ENCODE assay signal across 1 cellular context in genomic region chr9:12774861-12775367, GRCh38.
TF ChIP-seq lines count a peak whose summit lies in the region.

Gene LURAP1L, plus strand, starts transcription at chr9:12775020. Its CDS starts 696 bp downstream, at chr9:12775716.

TF ChIP-seq in HepG2, 621 proteins besides CTCF, POLR2A, EP300 and RAD21 (continued from another document and continues in another):
- TF ChIP-seq BCLAF1 (IDR thresholded peaks at IDR 0.05) (no peak), BATF2 (CRISPR knock-in tag; IDR thresholded peaks at IDR 0.05) (no peak), ZMAT3 (CRISPR knock-in tag; conservative IDR thresholded peaks at IDR 0.05) (no peak), HMG20B (CRISPR knock-in tag; conservative IDR thresholded peaks at IDR 0.05) (no peak), ZNF317 (CRISPR knock-in tag; IDR thresholded peaks at IDR 0.05) (no peak), ZZZ3 (CRISPR knock-in tag; IDR thresholded peaks at IDR 0.05; ENCODE audit: borderline replicate concordance) (no peak), E2F5 (CRISPR knock-in tag; conservative IDR thresholded peaks at IDR 0.05) (no peak), ZNF572 (CRISPR knock-in tag; IDR thresholded peaks at IDR 0.05) (0 out of 2 replicates have a peak, but pooled peaks have one; percentile 46), ZNF740 (CRISPR knock-in tag; IDR thresholded peaks at IDR 0.05) (no peak), MED8 (CRISPR knock-in tag; IDR thresholded peaks at IDR 0.05; ENCODE audit: insufficient replicate concordance) (no peak), KDM1A (CRISPR knock-in tag; IDR thresholded peaks at IDR 0.05) (no peak), SALL2 (CRISPR knock-in tag; IDR thresholded peaks at IDR 0.05) (no peak), PAF1 (CRISPR knock-in tag; IDR thresholded peaks at IDR 0.05) (no peak), MXD4 (CRISPR knock-in tag; IDR thresholded peaks at IDR 0.05) (no peak), ZNF589 (CRISPR knock-in tag; conservative IDR thresholded peaks at IDR 0.05) (no peak), AKNA (CRISPR knock-in tag; IDR thresholded peaks at IDR 0.05; ENCODE audit: borderline replicate concordance) (no peak), ZNF382 (CRISPR knock-in tag; IDR thresholded peaks at IDR 0.05; ENCODE audit: borderline replicate concordance) (no peak), ZNF879 (CRISPR knock-in tag; IDR thresholded peaks at IDR 0.05) (no peak), ATF2 (CRISPR knock-in tag; IDR thresholded peaks at IDR 0.05) (no peak), NR1H2 (CRISPR knock-in tag; IDR thresholded peaks at IDR 0.05; ENCODE audit: borderline replicate concordance, low read depth) (no peak), XBP1 (CRISPR knock-in tag; IDR thresholded peaks at IDR 0.05) (no peak), ZFP36L2 (CRISPR knock-in tag; IDR thresholded peaks at IDR 0.05) (no peak), U2AF2 (IDR thresholded peaks at IDR 0.05; ENCODE audit: low read depth, low read length) (no peak), RBFOX2 (IDR thresholded peaks at IDR 0.05; ENCODE audit: low read depth, low read length) (no peak), TBL1XR1 (IDR thresholded peaks at IDR 0.05; ENCODE audit: borderline replicate concordance, low read length, partially characterized antibody) (no peak), RFX3 (CRISPR knock-in tag; IDR thresholded peaks at IDR 0.05) (no peak), ZNF75D (CRISPR knock-in tag; IDR thresholded peaks at IDR 0.05; ENCODE audit: borderline replicate concordance) (no peak), ZFY (CRISPR knock-in tag; IDR thresholded peaks at IDR 0.05) (0 out of 2 replicates have a peak, but pooled peaks have one; percentile 24), GTF2F1 (IDR thresholded peaks at IDR 0.05; ENCODE audit: low read length) (no peak), ZC3H4 (CRISPR knock-in tag; IDR thresholded peaks at IDR 0.05; ENCODE audit: borderline replicate concordance) (0 out of 2 replicates have a peak, but pooled peaks have one; percentile 32), ZNF24 (IDR thresholded peaks at IDR 0.05) (no peak), ISL2 (CRISPR knock-in tag; IDR thresholded peaks at IDR 0.05) (no peak), KAT2B (IDR thresholded peaks at IDR 0.05; ENCODE audit: borderline replicate concordance, low read depth, low read length) (no peak)
- TF ChIP-seq, protein P1, sequence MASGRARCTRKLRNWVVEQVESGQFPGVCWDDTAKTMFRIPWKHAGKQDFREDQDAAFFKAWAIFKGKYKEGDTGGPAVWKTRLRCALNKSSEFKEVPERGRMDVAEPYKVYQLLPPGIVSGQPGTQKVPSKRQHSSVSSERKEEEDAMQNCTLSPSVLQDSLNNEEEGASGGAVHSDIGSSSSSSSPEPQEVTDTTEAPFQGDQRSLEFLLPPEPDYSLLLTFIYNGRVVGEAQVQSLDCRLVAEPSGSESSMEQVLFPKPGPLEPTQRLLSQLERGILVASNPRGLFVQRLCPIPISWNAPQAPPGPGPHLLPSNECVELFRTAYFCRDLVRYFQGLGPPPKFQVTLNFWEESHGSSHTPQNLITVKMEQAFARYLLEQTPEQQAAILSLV (CRISPR knock-in tag; IDR thresholded peaks at IDR 0.05; ENCODE audit: borderline replicate concordance): no peak
- TF ChIP-seq, protein P2, sequence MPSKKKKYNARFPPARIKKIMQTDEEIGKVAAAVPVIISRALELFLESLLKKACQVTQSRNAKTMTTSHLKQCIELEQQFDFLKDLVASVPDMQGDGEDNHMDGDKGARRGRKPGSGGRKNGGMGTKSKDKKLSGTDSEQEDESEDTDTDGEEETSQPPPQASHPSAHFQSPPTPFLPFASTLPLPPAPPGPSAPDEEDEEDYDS (CRISPR knock-in tag; IDR thresholded peaks at IDR 0.05): peak; percentile 90
- TF ChIP-seq, protein P3, sequence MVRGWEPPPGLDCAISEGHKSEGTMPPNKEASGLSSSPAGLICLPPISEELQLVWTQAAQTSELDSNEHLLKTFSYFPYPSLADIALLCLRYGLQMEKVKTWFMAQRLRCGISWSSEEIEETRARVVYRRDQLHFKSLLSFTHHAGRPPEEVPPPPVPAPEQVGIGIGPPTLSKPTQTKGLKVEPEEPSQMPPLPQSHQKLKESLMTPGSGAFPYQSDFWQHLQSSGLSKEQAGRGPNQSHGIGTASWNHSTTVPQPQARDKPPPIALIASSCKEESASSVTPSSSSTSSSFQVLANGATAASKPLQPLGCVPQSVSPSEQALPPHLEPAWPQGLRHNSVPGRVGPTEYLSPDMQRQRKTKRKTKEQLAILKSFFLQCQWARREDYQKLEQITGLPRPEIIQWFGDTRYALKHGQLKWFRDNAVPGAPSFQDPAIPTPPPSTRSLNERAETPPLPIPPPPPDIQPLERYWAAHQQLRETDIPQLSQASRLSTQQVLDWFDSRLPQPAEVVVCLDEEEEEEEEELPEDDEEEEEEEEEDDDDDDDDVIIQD (CRISPR knock-in tag; IDR thresholded peaks at IDR 0.05; ENCODE audit: low read depth): 0 out of 2 replicates have a peak, but pooled peaks have one; percentile 28
- TF ChIP-seq, protein P4, sequence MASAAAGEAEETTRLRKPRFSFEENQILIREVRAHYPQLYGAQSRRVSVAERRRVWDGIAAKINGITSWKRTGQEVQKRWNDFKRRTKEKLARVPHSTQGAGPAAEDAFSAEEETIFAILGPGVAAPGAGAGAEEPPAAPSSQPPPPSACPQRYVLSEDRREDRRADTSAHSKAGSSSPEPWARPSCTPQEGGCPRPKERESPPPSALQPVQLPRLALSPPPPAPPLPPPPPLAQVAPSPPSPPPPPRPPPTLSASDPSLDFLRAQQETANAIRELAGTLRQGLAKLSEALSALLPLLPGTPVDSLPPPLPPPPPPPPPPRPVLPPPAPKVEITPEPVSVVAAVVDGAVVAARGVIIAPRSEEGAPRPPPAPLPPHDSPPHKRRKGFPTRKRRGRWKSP (CRISPR knock-in tag; IDR thresholded peaks at IDR 0.05): no peak; the same call in 1 of the 2 replicates
- TF ChIP-seq, protein P5, sequence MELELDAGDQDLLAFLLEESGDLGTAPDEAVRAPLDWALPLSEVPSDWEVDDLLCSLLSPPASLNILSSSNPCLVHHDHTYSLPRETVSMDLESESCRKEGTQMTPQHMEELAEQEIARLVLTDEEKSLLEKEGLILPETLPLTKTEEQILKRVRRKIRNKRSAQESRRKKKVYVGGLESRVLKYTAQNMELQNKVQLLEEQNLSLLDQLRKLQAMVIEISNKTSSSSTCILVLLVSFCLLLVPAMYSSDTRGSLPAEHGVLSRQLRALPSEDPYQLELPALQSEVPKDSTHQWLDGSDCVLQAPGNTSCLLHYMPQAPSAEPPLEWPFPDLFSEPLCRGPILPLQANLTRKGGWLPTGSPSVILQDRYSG (CRISPR knock-in tag; IDR thresholded peaks at IDR 0.05): no peak
- TF ChIP-seq, protein P6, sequence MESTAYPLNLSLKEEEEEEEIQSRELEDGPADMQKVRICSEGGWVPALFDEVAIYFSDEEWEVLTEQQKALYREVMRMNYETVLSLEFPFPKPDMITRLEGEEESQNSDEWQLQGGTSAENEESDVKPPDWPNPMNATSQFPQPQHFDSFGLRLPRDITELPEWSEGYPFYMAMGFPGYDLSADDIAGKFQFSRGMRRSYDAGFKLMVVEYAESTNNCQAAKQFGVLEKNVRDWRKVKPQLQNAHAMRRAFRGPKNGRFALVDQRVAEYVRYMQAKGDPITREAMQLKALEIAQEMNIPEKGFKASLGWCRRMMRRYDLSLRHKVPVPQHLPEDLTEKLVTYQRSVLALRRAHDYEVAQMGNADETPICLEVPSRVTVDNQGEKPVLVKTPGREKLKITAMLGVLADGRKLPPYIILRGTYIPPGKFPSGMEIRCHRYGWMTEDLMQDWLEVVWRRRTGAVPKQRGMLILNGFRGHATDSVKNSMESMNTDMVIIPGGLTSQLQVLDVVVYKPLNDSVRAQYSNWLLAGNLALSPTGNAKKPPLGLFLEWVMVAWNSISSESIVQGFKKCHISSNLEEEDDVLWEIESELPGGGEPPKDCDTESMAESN (CRISPR knock-in tag; conservative IDR thresholded peaks at IDR 0.05): peak; percentile 75; the same call in 1 of the 2 replicates
- TF ChIP-seq, protein P7, sequence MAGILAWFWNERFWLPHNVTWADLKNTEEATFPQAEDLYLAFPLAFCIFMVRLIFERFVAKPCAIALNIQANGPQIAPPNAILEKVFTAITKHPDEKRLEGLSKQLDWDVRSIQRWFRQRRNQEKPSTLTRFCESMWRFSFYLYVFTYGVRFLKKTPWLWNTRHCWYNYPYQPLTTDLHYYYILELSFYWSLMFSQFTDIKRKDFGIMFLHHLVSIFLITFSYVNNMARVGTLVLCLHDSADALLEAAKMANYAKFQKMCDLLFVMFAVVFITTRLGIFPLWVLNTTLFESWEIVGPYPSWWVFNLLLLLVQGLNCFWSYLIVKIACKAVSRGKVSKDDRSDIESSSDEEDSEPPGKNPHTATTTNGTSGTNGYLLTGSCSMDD (CRISPR knock-in tag; IDR thresholded peaks at IDR 0.05): no peak
- TF ChIP-seq, protein P8, sequence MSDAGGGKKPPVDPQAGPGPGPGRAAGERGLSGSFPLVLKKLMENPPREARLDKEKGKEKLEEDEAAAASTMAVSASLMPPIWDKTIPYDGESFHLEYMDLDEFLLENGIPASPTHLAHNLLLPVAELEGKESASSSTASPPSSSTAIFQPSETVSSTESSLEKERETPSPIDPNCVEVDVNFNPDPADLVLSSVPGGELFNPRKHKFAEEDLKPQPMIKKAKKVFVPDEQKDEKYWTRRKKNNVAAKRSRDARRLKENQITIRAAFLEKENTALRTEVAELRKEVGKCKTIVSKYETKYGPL (CRISPR knock-in tag; IDR thresholded peaks at IDR 0.05): no peak
